Comparison of ENCODE assay signal across 16 cellular contexts in genomic region chr11:17564687-17565042, GRCh38. TPM values are rescaled to one million over a fixed set of nuclear protein-coding genes. Genes with fewer than 3 reads are reported as not detected.
A peak's percentile ranks its signal among the peaks of the same experiment; 100 is the strongest.
DNase-seq lines count a peak whose midpoint lies in the region; ATAC-seq, FAIRE-seq and TF ChIP-seq lines count a peak whose summit lies in the region.
"Had no signal": no experiment of that assay in that cellular context is flagged by ENCODE, and none has a peak within 500 bp of the region (broad histone marks: within the 10 kb centered on the region; RNA-seq: fewer than 3 reads in every experiment).

No MANE protein-coding gene starts in this region.

- H3K9me3 ChIP-seq in A549 = no peaks in the 10 kb centered on the region
- H3K9me3 ChIP-seq: BLaER1 had no signal

- no peak overlapping the region for H3K4me3 ChIP-seq in A549
- no peak overlapping the region for H3K4me3 ChIP-seq in epithelial cell of proximal tubule (ENCODE audit: low read depth, low read length)
- H3K4me3 ChIP-seq: BLaER1 had no signal

- ATAC-seq in A549 = peak in 1 of 2 experiments; percentile 76; a peak in 3 of 6 replicates
- no peak for ATAC-seq in natural killer cell
- no peak for ATAC-seq in HG02885 (IDR thresholded peaks at IDR 0.05; ENCODE audit: poor library complexity, unreplicated experiment)
- ATAC-seq in HG03378 (IDR thresholded peaks at IDR 0.05; ENCODE audit: unreplicated experiment) = no peak
- ATAC-seq: activated naive CD8-positive, alpha-beta T cell treated with anti-CD3 and anti-CD28 coated beads, Interleukin-2, amount 50 U/mL, for 24 hours had no signal

- H3K27me3 Mint-ChIP-seq in natural killer cell (ENCODE audit: low read depth in 2 of 2) = no peaks in the 10 kb centered on the region
- H3K27me3 Mint-ChIP-seq: activated naive CD8-positive, alpha-beta T cell treated with anti-CD3 and anti-CD28 coated beads, Interleukin-2, amount 50 U/mL, for 24 hours had no signal

- H3K27ac ChIP-seq in A549 = no peak overlapping the region
- H3K27ac ChIP-seq: BLaER1 had no signal

- peak; percentile 21; the same call in 2 of the 3 replicates for TF ChIP-seq CTCF in A549 (IDR thresholded peaks at IDR 0.05)
- peak; percentile 51 for TF ChIP-seq CTCF in GM12872 (IDR thresholded peaks at IDR 0.05; ENCODE audit: insufficient read depth, low read depth, low read length)
- TF ChIP-seq CTCF in epithelial cell of proximal tubule (conservative IDR thresholded peaks at IDR 0.05; ENCODE audit: low read depth, low read length) = peak; percentile 39
- TF ChIP-seq CTCF in natural killer cell (IDR thresholded peaks at IDR 0.05) = no peak

- intact Hi-C loops in natural killer cell (cut with micrococcal nuclease) = no loop called here

- POLR2A ChIA-PET in A549 (lab: Yijun Ruan, JAX) = no interaction called here

- no peak overlapping the region for H3K27ac Mint-ChIP-seq in natural killer cell
- H3K27ac Mint-ChIP-seq: activated naive CD8-positive, alpha-beta T cell treated with anti-CD3 and anti-CD28 coated beads, Interleukin-2, amount 50 U/mL, for 24 hours had no signal

- H3K4me2 ChIP-seq in A549 = no peak overlapping the region
- H3K4me2 ChIP-seq: BLaER1 had no signal

- no peak for TF ChIP-seq RAD21 in A549 (conservative IDR thresholded peaks at IDR 0.05 in 1 of 2, IDR thresholded peaks at IDR 0.05 in 1 of 2)

- TF ChIP-seq POLR2A in A549 (IDR thresholded peaks at IDR 0.05; ENCODE audit: low read length) = no peak

- FAIRE-seq in A549 (lab: Jason Lieb, UNC) = no peak

- H3K9me3 Mint-ChIP-seq in natural killer cell = no peaks in the 10 kb centered on the region
- H3K9me3 Mint-ChIP-seq: activated naive CD8-positive, alpha-beta T cell treated with anti-CD3 and anti-CD28 coated beads, Interleukin-2, amount 50 U/mL, for 24 hours had no signal

- CTCF ChIA-PET in A549 (lab: Yijun Ruan, JAX) = interaction anchor here (0.9 to 1.4 kb wide), 2 partner anchors 11 to 47 kb away, joined by 3 to 5 read pairs; no protein-coding TSS in a partner anchor

- H3K36me3 Mint-ChIP-seq in natural killer cell = no peaks in the 10 kb centered on the region

- DNase-seq in A549 (ENCODE audit: low read depth in 1 of 2, low spot score in 1 of 2) = peak in 1 of 2 experiments; percentile 10
- DNase-seq in OCI-M1 (lab: John Stamatoyannopoulos, UW) = peak; percentile 21
- DNase-seq in epithelial cell of proximal tubule (ENCODE audit: low read depth) = no peak
- no peak for DNase-seq in natural killer cell
- DNase-seq in NCI-H446 (lab: John Stamatoyannopoulos, UW) = no peak
- DNase-seq: activated naive CD8-positive, alpha-beta T cell treated with anti-CD3 and anti-CD28 coated beads, Interleukin-2, amount 50 U/mL, for 24 hours; GDM1; NCI-H1694; NK-92 treated with Interleukin-12 subunit alpha and Interleukin-12 subunit beta, amount 100 ng/mL, for 24 hours; stimulated activated naive CD4-positive, alpha-beta T cell treated with Interleukin-2 at 50 U/mL for 16 hours; T-helper 1 cell had no signal

- 49% methylated on average over 2 of the region's 2 CpGs for WGBS in A549 (ENCODE audit: missing lambda C conversion rate)

- H3K4me1 ChIP-seq in A549 = no peaks in the 10 kb centered on the region
- H3K4me1 ChIP-seq: BLaER1 had no signal

- no peak for TF ChIP-seq EP300 in A549 (IDR thresholded peaks at IDR 0.05)

- H3K4me1 Mint-ChIP-seq in natural killer cell = peaks cover 0 to 5% of the 10 kb centered on the region in 2 donors
- H3K4me1 Mint-ChIP-seq: activated naive CD8-positive, alpha-beta T cell treated with anti-CD3 and anti-CD28 coated beads, Interleukin-2, amount 50 U/mL, for 24 hours had no signal

- H3K4me3 Mint-ChIP-seq in natural killer cell = no peak overlapping the region
- H3K4me3 Mint-ChIP-seq: activated naive CD8-positive, alpha-beta T cell treated with anti-CD3 and anti-CD28 coated beads, Interleukin-2, amount 50 U/mL, for 24 hours had no signal

TF ChIP-seq in A549, 52 proteins besides CTCF, POLR2A, EP300 and RAD21:
- no peak for TF ChIP-seq SREBF2 (IDR thresholded peaks at IDR 0.05)
- no peak for TF ChIP-seq CBX8 (IDR thresholded peaks at IDR 0.05)

RNA-seq across cellular contexts. Expression of gene OTOG, which starts 17.6 kb away (rescaled TPM):
- not detected in 2 replicates for polyA plus RNA-seq in A549 (2011; rRNA removed)
- polyA plus RNA-seq in A549 (2012; cell fraction: cytosol; rRNA removed) = not detected in 2 replicates
- under 0.01 TPM in 1 of 2 replicates, not detected in the other for polyA plus RNA-seq in A549 (2012; cell fraction: nucleus; rRNA removed)
- polyA plus RNA-seq in A549 (2017; fragmentation: RNase III; extraction: RNeasy Plus Mini Kit Qiagen cat#74134 plus additional on column Dnase treatment) = not detected in 3 replicates
- not detected in 2 replicates for polyA minus RNA-seq in A549 (2011; rRNA and poly(A)+ RNA removed)
- not detected in 2 replicates for total RNA-seq in epithelial cell of proximal tubule
- not detected for total RNA-seq in natural killer cell
- total RNA-seq: lung microvascular endothelial cell had no signal

RNA-seq across cellular contexts. Expression of gene USH1C, which starts 20.4 kb away (rescaled TPM):
- 8.6 and 10.4 TPM in 2 replicates for polyA plus RNA-seq in A549 (2011; rRNA removed)
- 1.7 and 1.8 TPM in 2 replicates for polyA plus RNA-seq in A549 (2012; cell fraction: cytosol; rRNA removed)
- 2.7 and 3.1 TPM in 2 replicates for polyA plus RNA-seq in A549 (2012; cell fraction: nucleus; rRNA removed)
- 1.8 to 3.2 TPM (median 2.8 TPM) in 3 replicates for polyA plus RNA-seq in A549 (2017; fragmentation: RNase III; extraction: RNeasy Plus Mini Kit Qiagen cat#74134 plus additional on column Dnase treatment)
- 6.1 and 7.9 TPM in 2 replicates for polyA minus RNA-seq in A549 (2011; rRNA and poly(A)+ RNA removed)
- 1.1 TPM in 1 of 2 replicates, not detected in the other for total RNA-seq in epithelial cell of proximal tubule
- total RNA-seq in natural killer cell = not detected
- total RNA-seq: lung microvascular endothelial cell had no signal
